In the genomic region with DNA sequence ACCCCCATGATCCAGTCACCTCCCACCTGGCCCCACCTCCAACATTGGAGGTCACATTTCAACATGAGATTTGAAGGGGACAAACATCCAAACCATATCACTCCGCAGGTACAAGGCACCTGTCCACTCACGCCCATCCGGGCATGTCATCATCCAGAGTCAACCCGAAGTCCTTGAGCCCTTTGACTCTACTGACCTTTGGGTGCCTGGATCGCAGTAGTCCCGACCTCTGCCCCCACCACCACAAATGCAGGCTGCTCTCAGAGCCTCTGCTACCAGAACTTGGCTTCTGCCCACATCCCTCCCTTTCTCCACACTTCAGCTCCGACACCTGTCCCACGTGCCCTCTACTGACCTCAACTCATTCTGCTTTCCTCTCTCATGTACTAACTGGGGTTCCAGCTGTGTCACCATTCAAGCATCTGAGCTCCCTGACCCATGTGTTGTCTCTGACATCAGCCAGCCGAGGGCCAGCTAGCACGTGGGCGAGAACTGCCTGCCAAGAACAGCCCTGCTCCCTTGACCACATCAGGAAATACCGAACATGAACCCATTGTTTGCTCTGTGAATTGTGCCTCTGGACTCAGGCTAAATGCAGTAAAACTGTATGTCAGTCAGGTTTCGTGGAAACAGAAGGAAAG, we compare ENCODE assay signal across 11 cellular contexts.
DNase-seq lines count a peak whose midpoint lies in the region; ATAC-seq, FAIRE-seq and TF ChIP-seq lines count a peak whose summit lies in the region.
"Had no signal": no experiment of that assay in that cellular context is flagged by ENCODE, and none has a peak within 500 bp of the region (broad histone marks: within the 10 kb centered on the region; RNA-seq: fewer than 3 reads in every experiment).

No MANE protein-coding gene starts in this region.

- H3K18ac ChIP-seq in neuronal stem cell (ENCODE audit: low read length), result peak overlapping the region; percentile 4

- intact Hi-C loops in Caco-2 (cut with micrococcal nuclease; ENCODE audit: unreplicated experiment), result no loop called here
- intact Hi-C loops in naive thymus-derived CD4-positive, alpha-beta T cell (cut with micrococcal nuclease), result no loop called here

- H3K9me3 Mint-ChIP-seq in Caco-2 (ENCODE audit: unreplicated experiment), result peaks cover 19% of the 10 kb centered on the region
- H3K9me3 Mint-ChIP-seq in naive thymus-derived CD4-positive, alpha-beta T cell, result no peaks in the 10 kb centered on the region
- H3K9me3 Mint-ChIP-seq: central memory CD8-positive, alpha-beta T cell had no signal

- H2AK5ac ChIP-seq in neuronal stem cell (ENCODE audit: low read depth, low read length), result no peak overlapping the region

- H3K4me3 ChIP-seq in Caco-2 (ENCODE audit: low read depth, low read length), result no peak overlapping the region
- H3K4me3 ChIP-seq in fibroblast of lung (replicated peaks in 1 of 4; ENCODE audit: control extremely low read depth in 1 of 4, insufficient read depth in 1 of 4, low read depth in 3 of 4, low read length in 4 of 4), result no peak overlapping the region
- H3K4me3 ChIP-seq in neuronal stem cell (ENCODE audit: low read length in 2 of 2), result no peak overlapping the region
- no peak overlapping the region for H3K4me3 ChIP-seq in naive thymus-derived CD4-positive, alpha-beta T cell (ENCODE audit: low read length)
- H3K4me3 ChIP-seq: SK-N-MC had no signal

- H3K27me3 ChIP-seq in Caco-2 (replicated peaks; ENCODE audit: control insufficient read depth, insufficient read depth, low read length), result no peaks in the 10 kb centered on the region
- no peaks in the 10 kb centered on the region for H3K27me3 ChIP-seq in fibroblast of lung (ENCODE audit: control insufficient read depth, insufficient read depth, low read length)
- H3K27me3 ChIP-seq in neuronal stem cell (ENCODE audit: control insufficient read depth in 3 of 3, insufficient read depth in 3 of 3, low read depth in 1 of 3, low read length in 3 of 3), result no peaks in the 10 kb centered on the region
- H3K27me3 ChIP-seq in naive thymus-derived CD4-positive, alpha-beta T cell (ENCODE audit: control insufficient read depth in 2 of 2, insufficient read depth in 2 of 2, low read length in 2 of 2), result no peaks in the 10 kb centered on the region

- H3K9me3 ChIP-seq in Caco-2, result no peaks in the 10 kb centered on the region
- no peaks in the 10 kb centered on the region for H3K9me3 ChIP-seq in fibroblast of lung (ENCODE audit: control insufficient read depth, insufficient read depth, low read depth, low read length)
- no peaks in the 10 kb centered on the region for H3K9me3 ChIP-seq in neuronal stem cell (replicated peaks in 1 of 2; ENCODE audit: control insufficient read depth in 2 of 2, insufficient read depth in 1 of 2, low read depth in 1 of 2, low read length in 2 of 2)
- no peaks in the 10 kb centered on the region for H3K9me3 ChIP-seq in naive thymus-derived CD4-positive, alpha-beta T cell (ENCODE audit: control insufficient read depth in 2 of 3, low read length in 3 of 3)

- no peak overlapping the region for H2BK120ac ChIP-seq in neuronal stem cell (ENCODE audit: low read depth, low read length)

- no peak overlapping the region for H2AFZ ChIP-seq in fibroblast of lung (ENCODE audit: low read length)
- H2AFZ ChIP-seq in neuronal stem cell (ENCODE audit: low read length), result no peak overlapping the region

- no TSS peak for BruUV-seq in Caco-2 (replicated peaks; lab: Mats Ljungman, UMichigan)

- H3K27ac Mint-ChIP-seq in Caco-2 (ENCODE audit: unreplicated experiment), result peak overlapping the region; percentile 2
- no peak overlapping the region for H3K27ac Mint-ChIP-seq in naive thymus-derived CD4-positive, alpha-beta T cell

- H4K91ac ChIP-seq in neuronal stem cell (ENCODE audit: low read depth, low read length, poor library complexity), result no peak overlapping the region

- H4K20me1 ChIP-seq in fibroblast of lung (ENCODE audit: control insufficient read depth, extremely low read depth, insufficient read depth, low read length), result no peaks in the 10 kb centered on the region

- H3K27ac ChIP-seq in fibroblast of lung (ENCODE audit: insufficient read depth, low read length), result no peak overlapping the region
- no peak overlapping the region for H3K27ac ChIP-seq in neuronal stem cell (replicated peaks; ENCODE audit: low read length)
- no peak overlapping the region for H3K27ac ChIP-seq in naive thymus-derived CD4-positive, alpha-beta T cell (ENCODE audit: low read depth, low read length)
- H3K27ac ChIP-seq: SK-N-MC had no signal

- no peaks in the 10 kb centered on the region for H3K79me1 ChIP-seq in neuronal stem cell (ENCODE audit: low read depth, low read length)

- no peaks in the 10 kb centered on the region for H3K36me3 ChIP-seq in Caco-2 (ENCODE audit: control insufficient read depth, insufficient read depth, low read length)
- no peaks in the 10 kb centered on the region for H3K36me3 ChIP-seq in fibroblast of lung (ENCODE audit: control insufficient read depth, insufficient read depth, low read length)
- no peaks in the 10 kb centered on the region for H3K36me3 ChIP-seq in neuronal stem cell (replicated peaks in 1 of 2; ENCODE audit: control insufficient read depth in 2 of 2, insufficient read depth in 2 of 2, low read length in 2 of 2)
- H3K36me3 ChIP-seq in naive thymus-derived CD4-positive, alpha-beta T cell (ENCODE audit: control insufficient read depth in 2 of 3, insufficient read depth in 3 of 3, low read length in 3 of 3), result no peaks in the 10 kb centered on the region

- no CpG with 5 or more reads among the region's 13 CpGs for WGBS in neuronal stem cell (ENCODE audit: extremely low coverage in 2 of 2, insufficient read length in 2 of 2, insufficient replicate concordance in 1 of 2), 2 donors

- peaks cover 57% of the 10 kb centered on the region for H3K4me1 Mint-ChIP-seq in Caco-2 (ENCODE audit: low read depth, unreplicated experiment)
- no peaks in the 10 kb centered on the region for H3K4me1 Mint-ChIP-seq in naive thymus-derived CD4-positive, alpha-beta T cell
- H3K4me1 Mint-ChIP-seq: central memory CD8-positive, alpha-beta T cell had no signal

- no peaks in the 10 kb centered on the region for H3K27me3 Mint-ChIP-seq in Caco-2 (ENCODE audit: insufficient read depth, unreplicated experiment)
- peaks cover 2 to 30% (median 17%) of the 10 kb centered on the region in 5 donors for H3K27me3 Mint-ChIP-seq in naive thymus-derived CD4-positive, alpha-beta T cell

- no peak overlapping the region for H3K4ac ChIP-seq in neuronal stem cell (ENCODE audit: low read length)

- H4K8ac ChIP-seq in neuronal stem cell (ENCODE audit: low read depth, low read length), result no peak overlapping the region

- TF ChIP-seq CTCF in Caco-2 (IDR thresholded peaks at IDR 0.05; ENCODE audit: insufficient read depth in 1 of 2, low read depth in 1 of 2, low read length in 1 of 2, severe bottlenecking in 1 of 2, unreplicated experiment in 1 of 2) (no peak), fibroblast of lung (conservative IDR thresholded peaks at IDR 0.05 in 1 of 2, IDR thresholded peaks at IDR 0.05 in 1 of 2; ENCODE audit: low read depth in 1 of 2, low read length in 2 of 2) (no peak)

- no peak overlapping the region for H3K14ac ChIP-seq in neuronal stem cell (ENCODE audit: low read length)

- peak overlapping the region; percentile 1 for H2BK12ac ChIP-seq in neuronal stem cell (ENCODE audit: low read length)

- DNase-seq in Caco-2 (no peak), RCC 7860 (ENCODE audit: low spot score) (peak; percentile 77), fibroblast of lung (ENCODE audit: low read depth in 2 of 2) (peak; percentile 94 to 99), neuronal stem cell (ENCODE audit: low spot score) (no peak), NCI-H187 (lab: John Stamatoyannopoulos, UW) (no peak), NCI-H2227 (lab: John Stamatoyannopoulos, UW; ENCODE audit: unreplicated experiment) (no peak)
- DNase-seq in naive thymus-derived CD4-positive, alpha-beta T cell, result no peak
- DNase-seq: stimulated activated CD4-positive, alpha-beta T cell treated with anti-CD3 and anti-CD28 coated beads, Interleukin-12 subunit alpha, Interleukin-12 subunit beta, amount 100 ng/mL, for 4 hours had no signal

- CTCF ChIA-PET in Caco-2 (lab: Charles Lee), result interaction anchor here (2.3 kb wide), 1 partner anchor 12 kb away, joined by 5 read pairs; no protein-coding TSS in a partner anchor
- CTCF ChIA-PET in naive thymus-derived CD4-positive, alpha-beta T cell (lab: Charles Lee), result no interaction called here

- H3K4me3 Mint-ChIP-seq in Caco-2 (ENCODE audit: unreplicated experiment), result no peak overlapping the region
- no peak overlapping the region for H3K4me3 Mint-ChIP-seq in naive thymus-derived CD4-positive, alpha-beta T cell
- H3K4me3 Mint-ChIP-seq: central memory CD8-positive, alpha-beta T cell had no signal

- ATAC-seq in HG02970 (IDR thresholded peaks at IDR 0.05; ENCODE audit: low FRiP score, unreplicated experiment), result no peak
- no peak for ATAC-seq in naive thymus-derived CD4-positive, alpha-beta T cell

- no peak overlapping the region for H2BK5ac ChIP-seq in neuronal stem cell (ENCODE audit: low read length)

- FAIRE-seq in RCC 7860 (lab: Jason Lieb, UNC), result peak; percentile 30

- POLR2A ChIA-PET in Caco-2 (lab: Charles Lee), result no interaction called here
- POLR2A ChIA-PET in naive thymus-derived CD4-positive, alpha-beta T cell (lab: Charles Lee), result no interaction called here

- H3K79me2 ChIP-seq in fibroblast of lung (ENCODE audit: control insufficient read depth, insufficient read depth, low read length), result no peaks in the 10 kb centered on the region

- H3K4me2 ChIP-seq in fibroblast of lung (ENCODE audit: extremely low read depth, insufficient read depth, low read length), result no peak overlapping the region
- H3K4me2 ChIP-seq in neuronal stem cell (ENCODE audit: insufficient read depth, low read length, poor library complexity, severe bottlenecking), result no peak overlapping the region

- H3K9ac ChIP-seq in fibroblast of lung (ENCODE audit: insufficient read depth, low read length), result no peak overlapping the region
- H3K9ac ChIP-seq in neuronal stem cell (ENCODE audit: low read depth, low read length, poor library complexity), result no peak overlapping the region

- peaks cover 5% of the 10 kb centered on the region for H3K36me3 Mint-ChIP-seq in Caco-2 (ENCODE audit: insufficient read depth, unreplicated experiment)
- no peaks in the 10 kb centered on the region for H3K36me3 Mint-ChIP-seq in naive thymus-derived CD4-positive, alpha-beta T cell

- H3K23ac ChIP-seq in neuronal stem cell (ENCODE audit: low read depth, low read length, poor library complexity), result no peak overlapping the region

- H3K4me1 ChIP-seq in Caco-2, result peaks cover 56% of the 10 kb centered on the region
- no peaks in the 10 kb centered on the region for H3K4me1 ChIP-seq in fibroblast of lung (ENCODE audit: control insufficient read depth, extremely low read depth, insufficient read depth, low read length)
- H3K4me1 ChIP-seq in neuronal stem cell (ENCODE audit: control insufficient read depth in 2 of 2, insufficient read depth in 1 of 2, low read depth in 1 of 2, low read length in 2 of 2), result peaks cover 4 to 31% of the 10 kb centered on the region in 2 donors
- no peaks in the 10 kb centered on the region for H3K4me1 ChIP-seq in naive thymus-derived CD4-positive, alpha-beta T cell (ENCODE audit: control insufficient read depth in 2 of 2, insufficient read depth in 2 of 2, low read length in 2 of 2)

- no peak overlapping the region for H2BK15ac ChIP-seq in neuronal stem cell (ENCODE audit: low read length)

Comparison
In these comparisons a context has a peak if more than half of its experiments do, and no peak if none do; other contexts are left out.
1. DNase-seq: peak in RCC 7860 (single experiment) and fibroblast of lung (2 of 2); none in Caco-2 (0 of 2), neuronal stem cell (single experiment), naive thymus-derived CD4-positive, alpha-beta T cell (0 of 9), NCI-H187 (0 of 2) and NCI-H2227 (single experiment).